In genomic region chr22:41237036-41237706, GRCh38 we compare ENCODE assay signal across 9 cellular contexts. TPM values are rescaled to one million over a fixed set of nuclear protein-coding genes. Genes with fewer than 3 reads are reported as not detected.
DNase-seq lines count a peak whose midpoint lies in the region; ATAC-seq, FAIRE-seq and TF ChIP-seq lines count a peak whose summit lies in the region.
"Had no signal": no experiment of that assay in that cellular context is flagged by ENCODE, and none has a peak within 500 bp of the region (broad histone marks: within the 10 kb centered on the region; RNA-seq: fewer than 3 reads in every experiment).

No MANE protein-coding gene starts in this region.

- H3K27ac Mint-ChIP-seq in CD4-positive, CD25-positive, alpha-beta regulatory T cell = peak overlapping the region in 1 of 3 donors; percentile 25
- no peak overlapping the region for H3K27ac Mint-ChIP-seq in neural crest cell (ENCODE audit: unreplicated experiment)

- no peaks in the 10 kb centered on the region for H3K36me3 ChIP-seq in CD4-positive, CD25-positive, alpha-beta regulatory T cell (ENCODE audit: control insufficient read depth, insufficient read depth, low read length)
- H3K36me3 ChIP-seq in effector memory CD4-positive, alpha-beta T cell (ENCODE audit: control insufficient read depth, insufficient read depth, low read length) = no peaks in the 10 kb centered on the region

- FAIRE-seq in GM12892 (lab: Jason Lieb, UNC) = no peak
- FAIRE-seq: HTR-8/SVneo had no signal

- peaks cover 0 to 1% (median 0%) of the 10 kb centered on the region in 7 donors for H3K9me3 Mint-ChIP-seq in CD4-positive, CD25-positive, alpha-beta regulatory T cell
- H3K9me3 Mint-ChIP-seq in neural crest cell = no peaks in the 10 kb centered on the region

- H3K9me3 ChIP-seq in CD4-positive, CD25-positive, alpha-beta regulatory T cell (ENCODE audit: control insufficient read depth in 2 of 2, low read length in 2 of 2) = no peaks in the 10 kb centered on the region
- H3K9me3 ChIP-seq in effector memory CD4-positive, alpha-beta T cell (ENCODE audit: control insufficient read depth, low read length) = no peaks in the 10 kb centered on the region

- no peak for TF ChIP-seq CTCF in LNCaP clone FGC (IDR thresholded peaks at IDR 0.05; ENCODE audit: control insufficient read depth, extremely low read depth, insufficient read depth)
- TF ChIP-seq CTCF in neural crest cell (conservative IDR thresholded peaks at IDR 0.05) = no peak

- DNase-seq in CD4-positive, CD25-positive, alpha-beta regulatory T cell = no peak
- no peak for DNase-seq in LNCaP clone FGC (ENCODE audit: low read depth)
- no peak for DNase-seq in effector memory CD4-positive, alpha-beta T cell
- no peak for DNase-seq in neural crest cell (ENCODE audit: low read depth, low spot score)
- DNase-seq in activated gamma-delta T cell (lab: John Stamatoyannopoulos, UW) = no peak
- no peak for DNase-seq in NCI-H1048 (lab: John Stamatoyannopoulos, UW)
- no peak for DNase-seq in NCI-H2171 treated with DMSO at 0.1 percent for 48 hours (lab: John Stamatoyannopoulos, UW)
- no peak for DNase-seq in GM12892 (ENCODE audit: insufficient read length)

- ATAC-seq in CD4-positive, CD25-positive, alpha-beta regulatory T cell (ENCODE audit: low read depth in 2 of 2) = no peak

- peaks cover 0 to 12% (median under 1%) of the 10 kb centered on the region in 4 donors for H3K4me1 Mint-ChIP-seq in CD4-positive, CD25-positive, alpha-beta regulatory T cell
- H3K4me1 Mint-ChIP-seq in neural crest cell = peaks cover 9% of the 10 kb centered on the region

- peak overlapping the region in 3 of 4 donors; percentile 68 to 78 (median 69) for H3K4me3 Mint-ChIP-seq in CD4-positive, CD25-positive, alpha-beta regulatory T cell
- peak overlapping the region; percentile 56 for H3K4me3 Mint-ChIP-seq in neural crest cell

- no peaks in the 10 kb centered on the region for H3K36me3 Mint-ChIP-seq in CD4-positive, CD25-positive, alpha-beta regulatory T cell
- no peaks in the 10 kb centered on the region for H3K36me3 Mint-ChIP-seq in neural crest cell (ENCODE audit: low read depth)

- H3K27me3 Mint-ChIP-seq in CD4-positive, CD25-positive, alpha-beta regulatory T cell = no peaks in the 10 kb centered on the region
- no peaks in the 10 kb centered on the region for H3K27me3 Mint-ChIP-seq in neural crest cell (ENCODE audit: low read depth)

- no peak overlapping the region for H3K4me3 ChIP-seq in CD4-positive, CD25-positive, alpha-beta regulatory T cell (ENCODE audit: low read depth, low read length)
- H3K4me3 ChIP-seq in LNCaP clone FGC (ENCODE audit: low read depth, low read length) = 0 out of 2 replicates have a peak overlapping the region, but pooled peaks have one; percentile 9
- H3K4me3 ChIP-seq in effector memory CD4-positive, alpha-beta T cell (ENCODE audit: insufficient read depth, low read depth, low read length, poor library complexity, severe bottlenecking) = peak overlapping the region; percentile 44

- no peak overlapping the region for H3K27ac ChIP-seq in CD4-positive, CD25-positive, alpha-beta regulatory T cell (ENCODE audit: insufficient read depth, low read length, poor library complexity, severe bottlenecking)
- H3K27ac ChIP-seq in effector memory CD4-positive, alpha-beta T cell (ENCODE audit: insufficient read depth, low read length, poor library complexity, severe bottlenecking) = no peak overlapping the region

- no peaks in the 10 kb centered on the region for H3K27me3 ChIP-seq in CD4-positive, CD25-positive, alpha-beta regulatory T cell (ENCODE audit: control insufficient read depth, insufficient read depth, low read length)
- H3K27me3 ChIP-seq in effector memory CD4-positive, alpha-beta T cell (replicated peaks; ENCODE audit: control insufficient read depth, insufficient read depth, low read length, poor library complexity, severe bottlenecking) = no peaks in the 10 kb centered on the region

- H3K4me1 ChIP-seq in CD4-positive, CD25-positive, alpha-beta regulatory T cell (ENCODE audit: control insufficient read depth, insufficient read depth, low read length, poor library complexity, severe bottlenecking) = peaks cover 11% of the 10 kb centered on the region
- peaks cover 7% of the 10 kb centered on the region for H3K4me1 ChIP-seq in effector memory CD4-positive, alpha-beta T cell (ENCODE audit: control insufficient read depth, insufficient read depth, low read length, poor library complexity, severe bottlenecking)

- TF ChIP-seq POLR2A in GM12892 (IDR thresholded peaks at IDR 0.05; ENCODE audit: low read depth, low read length) = no peak

RNA-seq across cellular contexts. Expression of gene CHADL, which starts 3.6 kb away (rescaled TPM):
- 1.2 TPM for total RNA-seq in CD4-positive, CD25-positive, alpha-beta regulatory T cell
- under 1 TPM; 0.22 to 0.58 (median 0.51) TPM for polyA plus RNA-seq in CD4-positive, CD25-positive, alpha-beta regulatory T cell
- 0.61 and 1.8 TPM in 2 replicates for total RNA-seq in neural crest cell
- 0.15 TPM for polyA plus RNA-seq in GM12892 (2012; ENCODE audit: missing spikeins)

RNA-seq across cellular contexts. Expression of gene L3MBTL2, which starts 32.1 kb away (rescaled TPM):
- 35.0 TPM for total RNA-seq in CD4-positive, CD25-positive, alpha-beta regulatory T cell
- 10 to 100 TPM; 26.9 to 30.5 (median 29.5) TPM for polyA plus RNA-seq in CD4-positive, CD25-positive, alpha-beta regulatory T cell
- total RNA-seq in neural crest cell = 30.6 and 32.3 TPM in 2 replicates
- 17.2 TPM for polyA plus RNA-seq in GM12892 (2012; ENCODE audit: missing spikeins)

RNA-seq across cellular contexts. Expression of gene RANGAP1, which starts 48.8 kb away (rescaled TPM):
- total RNA-seq in CD4-positive, CD25-positive, alpha-beta regulatory T cell = 112 TPM
- 10 to 100 TPM; 19.9 to 26.6 (median 23.0) TPM for polyA plus RNA-seq in CD4-positive, CD25-positive, alpha-beta regulatory T cell
- total RNA-seq in neural crest cell = 118 and 121 TPM in 2 replicates
- 23.4 TPM for polyA plus RNA-seq in GM12892 (2012; ENCODE audit: missing spikeins)
